ENCODE assay signal across 15 cellular contexts in genomic region chr15:84810073-84810840, GRCh38. TPM values are rescaled to one million over a fixed set of nuclear protein-coding genes. Genes with fewer than 3 reads are reported as not detected.
DNase-seq lines count a peak whose midpoint lies in the region; ATAC-seq and TF ChIP-seq lines count a peak whose summit lies in the region.
"Had no signal": no experiment of that assay in that cellular context is flagged by ENCODE, and none has a peak within 500 bp of the region (broad histone marks: within the 10 kb centered on the region; RNA-seq: fewer than 3 reads in every experiment).

No MANE protein-coding gene starts in this region.

- H3K4me2 ChIP-seq in MM.1S (ENCODE audit: low read depth, low read length) = no peak overlapping the region
- H3K4me2 ChIP-seq: KMS-11 had no signal

- no peak for ATAC-seq in GM18868 (IDR thresholded peaks at IDR 0.05; ENCODE audit: unreplicated experiment)

- no peaks in the 10 kb centered on the region for H3K9me3 ChIP-seq in MM.1S (replicated peaks; ENCODE audit: insufficient read depth, low read length)

- no peaks in the 10 kb centered on the region for H3K27me3 ChIP-seq in MM.1S (replicated peaks; ENCODE audit: insufficient read depth, low read length)

- H3F3A ChIP-seq in MM.1S (ENCODE audit: insufficient read depth, low read length) = no peaks in the 10 kb centered on the region

- H3K27ac Mint-ChIP-seq in nephron progenitor cell = peak overlapping the region; percentile 1
- H3K27ac Mint-ChIP-seq: activated B cell treated with CpG ODN at 0.5 μM for 24 hours had no signal

- H3K27me3 Mint-ChIP-seq in nephron progenitor cell (ENCODE audit: low read depth, poor library complexity) = peaks cover 6% of the 10 kb centered on the region
- H3K27me3 Mint-ChIP-seq: activated B cell treated with CpG ODN at 0.5 μM for 24 hours had no signal

- H4K20me1 ChIP-seq in MM.1S (ENCODE audit: insufficient read depth, low read length) = no peaks in the 10 kb centered on the region

- H3K4me3 ChIP-seq in foreskin fibroblast (ENCODE audit: low read depth in 1 of 2, low read length in 2 of 2) (no peak overlapping the region), MM.1S (ENCODE audit: low read length) (no peak overlapping the region)

- H3K9me2 ChIP-seq in MM.1S (replicated peaks; ENCODE audit: insufficient read depth, low read length) = no peaks in the 10 kb centered on the region

- no peaks in the 10 kb centered on the region for H3K36me3 ChIP-seq in MM.1S (replicated peaks; ENCODE audit: insufficient read depth, low read length)

- no peak overlapping the region for H3K4me3 Mint-ChIP-seq in nephron progenitor cell
- H3K4me3 Mint-ChIP-seq: activated B cell treated with CpG ODN at 0.5 μM for 24 hours; activated naive CD4-positive, alpha-beta T cell treated with anti-CD3 and anti-CD28 coated beads, Interleukin-2, amount 10 ng/mL, durations not matched to agents 7 days and 5 days; CD14-positive monocyte had no signal

- H3K79me2 ChIP-seq in MM.1S (ENCODE audit: low read length) = no peaks in the 10 kb centered on the region

- no peaks in the 10 kb centered on the region for H3K9me3 Mint-ChIP-seq in nephron progenitor cell
- H3K9me3 Mint-ChIP-seq: activated B cell treated with CpG ODN at 0.5 μM for 24 hours; activated naive CD4-positive, alpha-beta T cell treated with anti-CD3 and anti-CD28 coated beads, Interleukin-2, amount 10 ng/mL, durations not matched to agents 7 days and 5 days had no signal

- H3K4me1 ChIP-seq in MM.1S (ENCODE audit: low read length) = no peaks in the 10 kb centered on the region

- no peak overlapping the region for H3K27ac ChIP-seq in MM.1S (ENCODE audit: low read length)
- H3K27ac ChIP-seq: KMS-11, RWPE1 had no signal

- no peak overlapping the region for H3K9ac ChIP-seq in MM.1S (ENCODE audit: low read length)
- H3K9ac ChIP-seq: KMS-11 had no signal

- no peak for TF ChIP-seq CTCF in foreskin fibroblast (IDR thresholded peaks at IDR 0.05; ENCODE audit: low read depth, low read length)
- no peak for TF ChIP-seq CTCF in nephron progenitor cell (IDR thresholded peaks at IDR 0.05)
- TF ChIP-seq CTCF in MM.1S (IDR thresholded peaks at IDR 0.05; ENCODE audit: low read length) = no peak

- H3K4me1 Mint-ChIP-seq in nephron progenitor cell = peaks cover 4% of the 10 kb centered on the region
- H3K4me1 Mint-ChIP-seq: activated B cell treated with CpG ODN at 0.5 μM for 24 hours; activated naive CD4-positive, alpha-beta T cell treated with anti-CD3 and anti-CD28 coated beads, Interleukin-2, amount 10 ng/mL, durations not matched to agents 7 days and 5 days had no signal

- DNase-seq in EH (ENCODE audit: low read depth) = peak; percentile 62
- DNase-seq in LHCN-M2 (ENCODE audit: low read depth) = peak; percentile 95
- DNase-seq in foreskin fibroblast = peak; percentile 43 to 67
- no peak for DNase-seq in nephron progenitor cell
- DNase-seq in MM.1S = no peak
- no peak for DNase-seq in NCI-H524 treated with DMSO at 0.1 percent for 48 hours (lab: John Stamatoyannopoulos, UW)
- no peak for DNase-seq in GM19238 (ENCODE audit: insufficient read length, low spot score)
- DNase-seq: activated B cell treated with CpG ODN at 0.5 μM for 24 hours; activated naive CD4-positive, alpha-beta T cell treated with anti-CD3 and anti-CD28 coated beads, Interleukin-2, amount 10 ng/mL, durations not matched to agents 7 days and 5 days; DMS79 treated with DMSO at 0.1 percent for 48 hours; midbrain had no signal

- no peak overlapping the region for H2AFZ ChIP-seq in MM.1S (ENCODE audit: low read length)

- peaks cover 6% of the 10 kb centered on the region for H3K36me3 Mint-ChIP-seq in nephron progenitor cell (ENCODE audit: low read depth)

RNA-seq across cellular contexts. Expression of gene ALPK3, which starts 6.9 kb away (rescaled TPM):
- 33.5 and 37.4 TPM in 2 replicates for total RNA-seq in LHCN-M2 (2014; rRNA removed)
- 26.0 TPM for polyA plus RNA-seq in LHCN-M2 (2012)

Comparison
In these comparisons a context has a peak if more than half of its experiments do, and no peak if none do; other contexts are left out.
1. DNase-seq: peak in EH (single experiment), LHCN-M2 (single experiment) and foreskin fibroblast (2 of 2); none in nephron progenitor cell (single experiment), MM.1S (single experiment), NCI-H524 treated with DMSO at 0.1 percent for 48 hours (single experiment) and GM19238 (single experiment).